Comparison of ENCODE assay signal across 12 cellular contexts in the genomic region with DNA sequence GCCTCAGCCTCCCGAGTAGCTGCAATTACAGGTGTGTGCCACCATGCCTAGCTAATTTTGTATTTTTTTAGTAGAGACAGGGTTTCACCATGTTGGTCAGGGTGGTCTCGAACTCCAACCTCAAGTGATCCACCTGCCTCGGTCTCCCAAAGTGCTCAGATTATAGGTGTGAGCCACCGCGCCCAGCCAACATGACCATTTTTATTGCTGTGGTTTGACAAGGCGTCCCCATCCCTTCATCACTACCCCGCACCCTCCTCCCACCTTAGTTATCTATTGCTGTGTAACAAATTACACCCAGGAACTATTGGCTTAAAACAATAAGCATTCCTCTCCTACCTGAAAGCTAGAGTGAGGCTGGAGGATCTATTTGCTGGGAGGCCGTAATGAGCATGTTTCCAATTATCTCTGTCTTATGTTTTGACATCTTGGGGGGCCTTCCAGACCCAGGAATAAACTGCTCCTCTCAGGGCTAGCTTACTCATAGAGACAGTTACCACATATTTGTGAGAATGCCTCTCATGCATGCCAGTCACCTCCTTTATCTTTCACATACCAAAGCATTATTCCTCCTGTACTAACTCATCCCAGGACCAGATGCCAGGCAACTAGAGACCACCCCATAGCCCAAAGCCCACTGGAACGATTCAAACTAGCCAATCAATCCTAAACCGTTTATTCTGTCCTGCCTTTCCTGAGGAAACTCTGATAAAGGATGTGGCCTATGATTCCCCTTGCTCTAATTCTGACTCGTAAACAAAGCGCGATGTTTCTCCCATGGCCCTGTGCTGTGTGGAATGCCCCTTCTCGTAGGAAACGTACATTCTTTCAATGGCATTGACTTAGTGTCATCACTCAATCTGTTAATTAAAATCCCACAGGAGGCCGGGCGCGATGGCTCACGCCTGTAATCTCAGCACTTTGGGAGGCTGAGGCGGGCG. TPM values are rescaled to one million over a fixed set of nuclear protein-coding genes. Genes with fewer than 3 reads are reported as not detected.
DNase-seq lines count a peak whose midpoint lies in the region; ATAC-seq, FAIRE-seq and TF ChIP-seq lines count a peak whose summit lies in the region.
"Had no signal": no experiment of that assay in that cellular context is flagged by ENCODE, and none has a peak within 500 bp of the region (broad histone marks: within the 10 kb centered on the region; RNA-seq: fewer than 3 reads in every experiment).

No MANE protein-coding gene starts in this region.

- TF ChIP-seq EP300 in gastroesophageal sphincter (IDR thresholded peaks at IDR 0.05), result no peak

- no peak for TF ChIP-seq POLR2A in gastroesophageal sphincter (IDR thresholded peaks at IDR 0.05)

- peaks cover 18% of the 10 kb centered on the region for H3K4me1 ChIP-seq in mesodermal cell (ENCODE audit: control insufficient read depth, insufficient read depth, low read length, poor library complexity, severe bottlenecking)
- H3K4me1 ChIP-seq in gastroesophageal sphincter, result peaks cover 0 to 20% (median 0%) of the 10 kb centered on the region in 3 donors

- FAIRE-seq in D721Med (lab: Jason Lieb, UNC), result no peak

- CTCF ChIA-PET in BJ (lab: Yijun Ruan, JAX), result interaction anchor here (0.8 to 1.0 kb wide), 2 partner anchors 9 to 28 kb away, joined by 4 read pairs; no protein-coding TSS in a partner anchor

- ATAC-seq in gastroesophageal sphincter, result no peak

- H3K9me3 ChIP-seq in mesodermal cell (ENCODE audit: control insufficient read depth, low read length), result no peaks in the 10 kb centered on the region
- no peaks in the 10 kb centered on the region for H3K9me3 ChIP-seq in gastroesophageal sphincter
- H3K9me3 ChIP-seq: tibial nerve had no signal

- 92 to 94% methylated on average over 19 to 20 of the region's 21 CpGs for WGBS in mesodermal cell (ENCODE audit: insufficient coverage in 2 of 2), 2 experiments
- 66 to 72% methylated on average over 11 of the region's 21 CpGs for WGBS in gastroesophageal sphincter (ENCODE audit: low coverage in 1 of 2), 2 donors

- H3K4me3 ChIP-seq in BJ (ENCODE audit: low read depth, low read length) (no peak overlapping the region), cardiac fibroblast (replicated peaks in 1 of 2; ENCODE audit: low read depth in 2 of 2, low read length in 2 of 2) (no peak overlapping the region), mesodermal cell (ENCODE audit: extremely low read depth, insufficient read depth, low read length, poor library complexity, severe bottlenecking) (no peak overlapping the region), gastroesophageal sphincter (no peak overlapping the region)
- H3K4me3 ChIP-seq: tibial nerve had no signal

- POLR2A ChIA-PET in BJ (lab: Charles Lee), result no interaction called here

- H3K27me3 ChIP-seq in BJ (ENCODE audit: control insufficient read depth, insufficient read depth, low read length) (no peaks in the 10 kb centered on the region), gastroesophageal sphincter (no peaks in the 10 kb centered on the region)
- H3K27me3 ChIP-seq: tibial nerve had no signal

- H3K27ac ChIP-seq in mesodermal cell (ENCODE audit: low read depth, low read length, severe bottlenecking), result peak overlapping the region; percentile 91
- no peak overlapping the region for H3K27ac ChIP-seq in gastroesophageal sphincter
- H3K27ac ChIP-seq: tibial nerve had no signal

- DNase-seq in BJ (ENCODE audit: low read depth), result peak; percentile 65
- DNase-seq in HS-5 (ENCODE audit: low read depth), result peak; percentile 92
- DNase-seq in cardiac fibroblast (ENCODE audit: low read depth in 2 of 2), result peak; percentile 65 to 77
- DNase-seq in NCI-H524 treated with DMSO at 0.1 percent for 48 hours (lab: John Stamatoyannopoulos, UW), result no peak
- no peak for DNase-seq in D721Med (ENCODE audit: insufficient read length, low spot score)
- no peak for DNase-seq in NCI-H1105 treated with DMSO at 0.1 percent for 48 hours (lab: John Stamatoyannopoulos, UW)
- DNase-seq: erythroblast; NCI-H2107; stimulated activated CD4-positive, alpha-beta T cell treated with anti-CD3 and anti-CD28 coated beads, Interleukin-2, amount 100 ng/mL, for 48 hours had no signal

- TF ChIP-seq CTCF in BJ (IDR thresholded peaks at IDR 0.05; ENCODE audit: insufficient read depth, low read depth, low read length) (no peak), cardiac fibroblast (IDR thresholded peaks at IDR 0.05; ENCODE audit: low read depth, low read length) (no peak), gastroesophageal sphincter (IDR thresholded peaks at IDR 0.05) (no peak), D721Med (IDR thresholded peaks at IDR 0.05; ENCODE audit: insufficient read depth, missing control alignments) (no peak)

- peaks cover 7% of the 10 kb centered on the region for H3K36me3 ChIP-seq in BJ (ENCODE audit: control insufficient read depth, insufficient read depth, low read length)
- H3K36me3 ChIP-seq in mesodermal cell (ENCODE audit: control insufficient read depth, insufficient read depth, low read length), result peaks cover 37% of the 10 kb centered on the region
- H3K36me3 ChIP-seq in gastroesophageal sphincter, result peaks cover 0 to 25% of the 10 kb centered on the region in 2 donors

RNA-seq across cellular contexts. Expression of a gene that starts 19.4 kb away (rescaled TPM):
- 288 and 327 TPM in 2 replicates for polyA plus RNA-seq in BJ (2011; rRNA removed)
- polyA minus RNA-seq in BJ (2011; rRNA and poly(A)+ RNA removed), result 103 and 165 TPM in 2 replicates
- polyA plus RNA-seq in mesodermal cell (2013, experiment 1 of 2), result 172 TPM
- polyA plus RNA-seq in mesodermal cell (2013, experiment 2 of 2), result 133 TPM
- total RNA-seq in gastroesophageal sphincter, result 100 to 1,000 TPM in 3 of 4 donors, 10 to 100 TPM in 1; 78.6 to 131 (median 111) TPM

RNA-seq across cellular contexts. Expression of a gene that starts 30.1 kb away (rescaled TPM):
- polyA plus RNA-seq in BJ (2011; rRNA removed), result 3.2 and 3.8 TPM in 2 replicates
- 1.2 and 1.8 TPM in 2 replicates for polyA minus RNA-seq in BJ (2011; rRNA and poly(A)+ RNA removed)
- not detected for polyA plus RNA-seq in mesodermal cell (2013, experiment 1 of 2)
- polyA plus RNA-seq in mesodermal cell (2013, experiment 2 of 2), result 0.51 TPM
- under 1 TPM in 3 of 4 donors, not detected in 1; 0.07 to 0.81 (median 0.50) TPM for total RNA-seq in gastroesophageal sphincter

RNA-seq across cellular contexts. Expression of a gene that starts 48.1 kb away (rescaled TPM):
- 105 and 137 TPM in 2 replicates for polyA plus RNA-seq in BJ (2011; rRNA removed)
- 82.5 and 95.5 TPM in 2 replicates for polyA minus RNA-seq in BJ (2011; rRNA and poly(A)+ RNA removed)
- 435 TPM for polyA plus RNA-seq in mesodermal cell (2013, experiment 1 of 2)
- polyA plus RNA-seq in mesodermal cell (2013, experiment 2 of 2), result 410 TPM
- total RNA-seq in gastroesophageal sphincter, result 100 to 1,000 TPM; 236 to 277 (median 258) TPM

RNA-seq across cellular contexts. Expression of a gene that starts 48.4 kb away (rescaled TPM):
- 33.3 and 35.7 TPM in 2 replicates for polyA plus RNA-seq in BJ (2011; rRNA removed)
- 24.3 and 26.8 TPM in 2 replicates for polyA minus RNA-seq in BJ (2011; rRNA and poly(A)+ RNA removed)
- polyA plus RNA-seq in mesodermal cell (2013, experiment 1 of 2), result 26.3 TPM
- 25.5 TPM for polyA plus RNA-seq in mesodermal cell (2013, experiment 2 of 2)
- 10 to 100 TPM; 18.2 to 77.7 (median 21.4) TPM for total RNA-seq in gastroesophageal sphincter

Comparison
In these comparisons a context has a peak if more than half of its experiments do, and no peak if none do; other contexts are left out.
1. DNase-seq: peak in BJ (single experiment), HS-5 (single experiment) and cardiac fibroblast (2 of 2); none in NCI-H524 treated with DMSO at 0.1 percent for 48 hours (single experiment), D721Med (single experiment) and NCI-H1105 treated with DMSO at 0.1 percent for 48 hours (single experiment).